ENCODE assay signal across 14 cellular contexts in genomic region chr20:12798286-12798685, GRCh38.
"Had no signal": no experiment of that assay in that cellular context is flagged by ENCODE, and none has a peak within 500 bp of the region (broad histone marks: within the 10 kb centered on the region; RNA-seq: fewer than 3 reads in every experiment).

No MANE protein-coding gene starts in this region.

- H3K4me1 ChIP-seq: esophagus squamous epithelium, right atrium auricular region had no signal

- DNase-seq: cerebellar nuclear complex; effector memory CD8-positive, alpha-beta T cell; esophagus squamous epithelium; foreskin fibroblast; kidney; left colon; left ventricle myocardium superior; naive thymus-derived CD4-positive, alpha-beta T cell; stimulated activated CD4-positive, alpha-beta T cell treated with anti-CD3 and anti-CD28 coated beads, Interleukin-2, amount 100 ng/mL, for 48 hours; stimulated activated naive CD4-positive, alpha-beta T cell treated with Interleukin-2 at 50 U/mL for 16 hours; trophoblast cell had no signal

- H3K9me3 ChIP-seq: esophagus squamous epithelium, right atrium auricular region had no signal

- H3K4me2 ChIP-seq: smooth muscle cell had no signal

- H3K4me3 ChIP-seq: esophagus squamous epithelium, right atrium auricular region, smooth muscle cell had no signal

- H3K27me3 ChIP-seq: esophagus squamous epithelium, right atrium auricular region had no signal

- H3K36me3 Mint-ChIP-seq: naive thymus-derived CD4-positive, alpha-beta T cell had no signal

- H3K27me3 Mint-ChIP-seq: dendritic cell treated with granulocyte-macrophage colony-stimulating factor and Interleukin-4, amounts not matched to agents 40 ng/mL and 50 ng/mL, for 4 days; effector memory CD8-positive, alpha-beta T cell; naive thymus-derived CD4-positive, alpha-beta T cell had no signal

- H3K4me3 Mint-ChIP-seq: dendritic cell treated with granulocyte-macrophage colony-stimulating factor and Interleukin-4, amounts not matched to agents 40 ng/mL and 50 ng/mL, for 4 days; effector memory CD8-positive, alpha-beta T cell; naive thymus-derived CD4-positive, alpha-beta T cell had no signal

- H3K27ac Mint-ChIP-seq: dendritic cell treated with granulocyte-macrophage colony-stimulating factor and Interleukin-4, amounts not matched to agents 40 ng/mL and 50 ng/mL, for 4 days; effector memory CD8-positive, alpha-beta T cell; naive thymus-derived CD4-positive, alpha-beta T cell had no signal

- H3K27ac ChIP-seq: esophagus squamous epithelium, right atrium auricular region had no signal

- ATAC-seq: effector memory CD8-positive, alpha-beta T cell; left colon; left ventricle myocardium superior; naive thymus-derived CD4-positive, alpha-beta T cell had no signal

- H3K4me1 Mint-ChIP-seq: naive thymus-derived CD4-positive, alpha-beta T cell had no signal

- H3K9me3 Mint-ChIP-seq: dendritic cell treated with granulocyte-macrophage colony-stimulating factor and Interleukin-4, amounts not matched to agents 40 ng/mL and 50 ng/mL, for 4 days had no signal

- H3K36me3 ChIP-seq: esophagus squamous epithelium, right atrium auricular region had no signal
